Comparison of ENCODE assay signal across 8 cellular contexts in genomic region chr3:151538706-151539403, GRCh38.
DNase-seq lines count a peak whose midpoint lies in the region; ATAC-seq and TF ChIP-seq lines count a peak whose summit lies in the region.

No MANE protein-coding gene starts in this region.

- H3K27me3 Mint-ChIP-seq in osteocyte (ENCODE audit: unreplicated experiment) = no peaks in the 10 kb centered on the region
- H3K27me3 Mint-ChIP-seq in activated CD4-positive, alpha-beta T cell treated with anti-CD3 and anti-CD28 coated beads for 36 hours = no peaks in the 10 kb centered on the region
- H3K27me3 Mint-ChIP-seq in effector memory CD8-positive, alpha-beta T cell = peaks cover 0 to 8% of the 10 kb centered on the region in 2 donors

- H3K9me3 Mint-ChIP-seq in osteocyte (ENCODE audit: unreplicated experiment) = no peaks in the 10 kb centered on the region
- H3K9me3 Mint-ChIP-seq in activated CD4-positive, alpha-beta T cell treated with anti-CD3 and anti-CD28 coated beads for 36 hours (ENCODE audit: low read depth) = no peaks in the 10 kb centered on the region
- no peaks in the 10 kb centered on the region for H3K9me3 Mint-ChIP-seq in effector memory CD8-positive, alpha-beta T cell

- no peak overlapping the region for H3K4me3 Mint-ChIP-seq in osteocyte (ENCODE audit: unreplicated experiment)
- no peak overlapping the region for H3K4me3 Mint-ChIP-seq in activated CD4-positive, alpha-beta T cell treated with anti-CD3 and anti-CD28 coated beads for 36 hours
- no peak overlapping the region for H3K4me3 Mint-ChIP-seq in effector memory CD8-positive, alpha-beta T cell

- no peak for ATAC-seq in activated CD4-positive, alpha-beta T cell treated with anti-CD3 and anti-CD28 coated beads for 36 hours
- ATAC-seq in effector memory CD8-positive, alpha-beta T cell (replicated peaks) = no peak

- H3K4me1 Mint-ChIP-seq in osteocyte (ENCODE audit: unreplicated experiment) = peaks cover 56% of the 10 kb centered on the region
- no peaks in the 10 kb centered on the region for H3K4me1 Mint-ChIP-seq in activated CD4-positive, alpha-beta T cell treated with anti-CD3 and anti-CD28 coated beads for 36 hours
- no peaks in the 10 kb centered on the region for H3K4me1 Mint-ChIP-seq in effector memory CD8-positive, alpha-beta T cell (ENCODE audit: low read depth in 2 of 2)

- intact Hi-C loops in activated CD4-positive, alpha-beta T cell treated with anti-CD3 and anti-CD28 coated beads for 36 hours (cut with DNase I, micrococcal nuclease) = no loop called here

- POLR2A ChIA-PET in activated CD4-positive, alpha-beta T cell treated with anti-CD3 and anti-CD28 coated beads for 36 hours (lab: Charles Lee) = no interaction called here

- CTCF ChIA-PET in activated CD4-positive, alpha-beta T cell treated with anti-CD3 and anti-CD28 coated beads for 36 hours (lab: Charles Lee) = interaction anchor here (0.5 to 1.1 kb wide), 3 partner anchors 11 to 299 kb away, joined by 3 to 4 read pairs (median 3); no protein-coding TSS in a partner anchor

- peak overlapping the region; percentile 64 for H3K27ac Mint-ChIP-seq in osteocyte (ENCODE audit: unreplicated experiment)
- H3K27ac Mint-ChIP-seq in activated CD4-positive, alpha-beta T cell treated with anti-CD3 and anti-CD28 coated beads for 36 hours = no peak overlapping the region
- H3K27ac Mint-ChIP-seq in effector memory CD8-positive, alpha-beta T cell = no peak overlapping the region

- no peaks in the 10 kb centered on the region for H3K36me3 Mint-ChIP-seq in osteocyte (ENCODE audit: unreplicated experiment)
- H3K36me3 Mint-ChIP-seq in activated CD4-positive, alpha-beta T cell treated with anti-CD3 and anti-CD28 coated beads for 36 hours (ENCODE audit: low read depth) = no peaks in the 10 kb centered on the region
- no peaks in the 10 kb centered on the region for H3K36me3 Mint-ChIP-seq in effector memory CD8-positive, alpha-beta T cell (ENCODE audit: insufficient read depth)

- peak; percentile 29 for DNase-seq in GF-D8 (lab: John Stamatoyannopoulos, UW)
- DNase-seq in NCI-H524 treated with DMSO at 0.1 percent for 48 hours (lab: John Stamatoyannopoulos, UW) = peak; percentile 95
- peak; percentile 64 for DNase-seq in fibroblast of the conjunctiva (ENCODE audit: low read depth)
- DNase-seq in osteocyte (ENCODE audit: extremely low spot score, unreplicated experiment) = no peak
- DNase-seq in activated CD4-positive, alpha-beta T cell treated with anti-CD3 and anti-CD28 coated beads for 36 hours = no peak
- no peak for DNase-seq in stimulated activated CD4-positive, alpha-beta T cell treated with anti-CD3 and anti-CD28 coated beads, Interleukin-4, amount 100 ng/mL, for 1 hour
- no peak for DNase-seq in effector memory CD8-positive, alpha-beta T cell
- no peak for DNase-seq in NCI-H1105 treated with DMSO at 0.1 percent for 48 hours (lab: John Stamatoyannopoulos, UW)

- no peak for TF ChIP-seq CTCF in osteocyte (IDR thresholded peaks at IDR 0.05)

Comparison
In these comparisons a context has a peak if more than half of its experiments do, and no peak if none do; other contexts are left out.
1. DNase-seq: peak in GF-D8 (single experiment), NCI-H524 treated with DMSO at 0.1 percent for 48 hours (single experiment) and fibroblast of the conjunctiva (single experiment); none in osteocyte (single experiment), activated CD4-positive, alpha-beta T cell treated with anti-CD3 and anti-CD28 coated beads for 36 hours (single experiment), stimulated activated CD4-positive, alpha-beta T cell treated with anti-CD3 and anti-CD28 coated beads, Interleukin-4, amount 100 ng/mL, for 1 hour (single experiment), effector memory CD8-positive, alpha-beta T cell (0 of 3) and NCI-H1105 treated with DMSO at 0.1 percent for 48 hours (single experiment).